In the genomic region with DNA sequence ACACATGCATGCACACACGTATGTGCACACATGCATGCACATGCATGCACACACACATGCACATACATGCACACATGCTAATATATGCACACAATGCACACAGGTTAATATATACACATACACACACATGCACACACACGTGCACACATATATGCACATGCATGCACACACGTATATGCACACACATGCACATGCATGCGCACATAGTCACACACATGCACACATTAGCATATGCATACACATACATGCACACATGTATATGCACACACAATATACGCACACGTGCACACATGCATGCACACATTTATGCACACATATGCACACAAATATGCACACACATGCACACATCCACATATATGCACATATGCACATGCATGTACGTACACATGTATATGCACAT, we compare ENCODE assay signal across 32 cellular contexts.
"Had no signal": no experiment of that assay in that cellular context is flagged by ENCODE, and none has a peak within 500 bp of the region (broad histone marks: within the 10 kb centered on the region; RNA-seq: fewer than 3 reads in every experiment).

No MANE protein-coding gene starts in this region.

- H3K9ac ChIP-seq: SK-N-SH had no signal

- H3K27ac ChIP-seq: adrenal gland, body of pancreas, breast epithelium, Peyer's patch, SJSA1 had no signal

- H3K27me3 ChIP-seq: adrenal gland, body of pancreas, breast epithelium, Peyer's patch had no signal

- H3K4me2 ChIP-seq: SK-N-SH had no signal

- H3K9me3 ChIP-seq: adrenal gland, body of pancreas, breast epithelium, Peyer's patch, SJSA1, SK-N-SH had no signal

- H3K4me3 ChIP-seq: adrenal gland, body of pancreas, breast epithelium, Peyer's patch, SJSA1 had no signal

- H3K36me3 ChIP-seq: adrenal gland, breast epithelium, Peyer's patch, SJSA1 had no signal

- ATAC-seq: activated CD4-positive, alpha-beta T cell treated with anti-CD3 and anti-CD28 coated beads for 36 hours; activated CD4-positive, CD25-positive, alpha-beta regulatory T cell treated with anti-CD3 and anti-CD28 coated beads, Interleukin-2, amount 50 U/mL, for 24 hours; activated CD8-positive, alpha-beta T cell treated with anti-CD3 and anti-CD28 coated beads, Interleukin-2, amount 10 ng/mL, durations not matched to agents 7 days and 5 days; activated naive CD4-positive, alpha-beta T cell treated with anti-CD3 and anti-CD28 coated beads, Interleukin-2, amount 50 U/mL, for 72 hours; activated T-cell treated with anti-CD3 and anti-CD28 coated beads, Interleukin-2, amount 50 U/mL, for 4 hours; body of pancreas; PC-3; WTC11 had no signal

- H3K4me1 ChIP-seq: adrenal gland, body of pancreas, breast epithelium, Peyer's patch, SJSA1 had no signal

- FAIRE-seq: astrocyte, TTC549 had no signal

- DNase-seq: activated CD4-positive, alpha-beta T cell treated with anti-CD3 and anti-CD28 coated beads for 36 hours; activated CD4-positive, alpha-beta T cell treated with anti-CD3 and anti-CD28 coated beads, Interleukin-2, amount 10 ng/mL, durations not matched to agents 7 days and 5 days; activated CD4-positive, alpha-beta T cell treated with anti-CD3 and anti-CD28 coated beads, Interleukin-2, amount 50 U/mL, for 48 hours; activated CD8-positive, alpha-beta T cell treated with anti-CD3 and anti-CD28 coated beads, Interleukin-2, amount 10 ng/mL, durations not matched to agents 7 days and 5 days; activated gamma-delta T cell treated with Interleukin-2 at 50 U/mL for 16 hours; activated naive CD4-positive, alpha-beta T cell treated with anti-CD3 and anti-CD28 coated beads for 36 hours; activated T-cell treated with anti-CD3 and anti-CD28 coated beads, Interleukin-2, amount 50 U/mL, for 4 hours; body of pancreas; caudate nucleus; cerebellar nuclear complex; MM.1S; NCI-H1092 treated with DMSO at 0.1 percent for 48 hours; NCI-H146; NCI-H2029 treated with DMSO at 0.1 percent for 48 hours; NCI-H2171 treated with DMSO at 0.1 percent for 48 hours; NCI-H226; NCI-H446 treated with DMSO at 0.1 percent for 48 hours; NCI-H69; NK-92 treated with Interleukin-12 subunit alpha and Interleukin-12 subunit beta, amount 100 ng/mL, for 24 hours; PC-3; Peyer's patch; RPMI8226; SHP77 treated with DMSO at 0.1 percent for 48 hours; SK-N-SH had no signal
